20 cellular contexts compared by ENCODE assay signal in the genomic region with DNA sequence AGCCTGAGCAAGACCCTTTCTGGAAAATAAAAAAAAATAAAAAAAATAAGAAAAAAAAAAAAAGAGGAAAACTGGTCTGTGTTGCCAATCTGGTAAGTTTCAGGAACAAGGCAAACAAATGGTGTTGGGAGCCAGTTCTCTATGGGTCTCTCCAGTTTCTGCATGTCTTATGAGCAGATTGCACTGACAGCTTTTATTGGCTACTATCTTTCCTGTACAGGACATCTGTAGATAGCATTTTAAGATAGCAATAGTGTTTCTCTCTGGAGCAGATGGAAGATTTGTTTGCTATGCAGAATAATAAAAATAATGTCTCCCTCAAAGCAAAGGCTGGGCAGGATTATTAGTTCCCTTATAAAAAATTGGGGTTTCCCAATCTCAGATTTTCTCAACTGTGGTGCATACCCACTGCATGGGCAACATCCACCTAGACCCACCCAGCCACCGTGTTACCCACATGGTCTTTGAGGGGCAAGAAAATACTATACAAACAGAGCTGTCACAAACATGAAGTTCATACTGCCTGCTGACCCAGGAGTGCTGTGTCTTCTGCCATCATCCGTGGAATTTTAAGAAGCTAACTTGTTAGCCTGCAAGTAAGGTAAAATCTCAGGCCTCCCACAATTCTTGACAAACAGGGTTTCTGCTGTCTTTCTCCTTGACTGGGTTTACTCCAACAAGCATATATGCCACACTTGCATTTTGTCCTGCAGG. TPM values are rescaled to one million over a fixed set of nuclear protein-coding genes. Genes with fewer than 3 reads are reported as not detected.
A peak's percentile ranks its signal among the peaks of the same experiment; 100 is the strongest.
DNase-seq lines count a peak whose midpoint lies in the region; ATAC-seq, FAIRE-seq and TF ChIP-seq lines count a peak whose summit lies in the region.
"Had no signal": no experiment of that assay in that cellular context is flagged by ENCODE, and none has a peak within 500 bp of the region (broad histone marks: within the 10 kb centered on the region; RNA-seq: fewer than 3 reads in every experiment).

No MANE protein-coding gene starts in this region.

- H3K79me2 ChIP-seq in ACC112 (ENCODE audit: control insufficient read depth, insufficient read depth, low read length, unreplicated experiment): peaks cover 3% of the 10 kb centered on the region

- no peak overlapping the region for H2AFZ ChIP-seq in ACC112 (ENCODE audit: low read length, unreplicated experiment)
- no peak overlapping the region for H2AFZ ChIP-seq in mesenchymal stem cell (ENCODE audit: low read depth, low read length)

- peak; percentile 13 for FAIRE-seq in GM12891 (lab: Jason Lieb, UNC)
- FAIRE-seq: HepG2 had no signal

- TF ChIP-seq POLR2A in GM12891 (IDR thresholded peaks at IDR 0.05; ENCODE audit: low read depth, low read length): no peak
- TF ChIP-seq POLR2A in spleen (IDR thresholded peaks at IDR 0.05): no peak

- DNase-seq in GM12891 (ENCODE audit: insufficient read length, low spot score) (no peak), SK-N-DZ (ENCODE audit: low spot score) (peak; percentile 22), mesenchymal stem cell (no peak), spleen (no peak)
- no peak for DNase-seq in activated effector memory CD4-positive, alpha-beta T cell treated with Interleukin-2 at 50 U/mL for 16 hours
- DNase-seq in stimulated activated CD4-positive, alpha-beta T cell treated with anti-CD3 and anti-CD28 coated beads, Interleukin-4, amount 100 ng/mL, for 24 hours: no peak
- DNase-seq: CD8-positive, alpha-beta memory T cell; DMS79; H7; HFFc6; KG1; NCI-H1417 treated with DMSO at 0.1 percent for 48 hours; NCI-H2029; NCI-H510A; NCI-H748 treated with DMSO at 0.1 percent for 48 hours; RPMI8226 had no signal

- H3K27ac ChIP-seq in ACC112 (ENCODE audit: low read depth, low read length) (peak overlapping the region; percentile 76; the same call in 1 of the 2 replicates), mesenchymal stem cell (ENCODE audit: low read length, poor library complexity, severe bottlenecking) (no peak overlapping the region), spleen (no peak overlapping the region)
- H3K27ac ChIP-seq: BLaER1 treated with 17β-estradiol and CSF1 and Interleukin-3, amounts not matched to agents 10 nM and 100 nM had no signal

- H3K4ac ChIP-seq in mesenchymal stem cell (ENCODE audit: low read depth in 1 of 2, low read length in 2 of 2): no peak overlapping the region

- no peak overlapping the region for H2BK120ac ChIP-seq in mesenchymal stem cell (ENCODE audit: low read depth, low read length)

- H3K9me3 ChIP-seq in mesenchymal stem cell (ENCODE audit: control insufficient read depth, low read length) (no peaks in the 10 kb centered on the region), spleen (no peaks in the 10 kb centered on the region)
- H3K9me3 ChIP-seq: BLaER1 treated with 17β-estradiol and CSF1 and Interleukin-3, amounts not matched to agents 10 nM and 100 nM had no signal

- H3K4me3 ChIP-seq in ACC112 (ENCODE audit: low read depth, low read length): no peak overlapping the region
- H3K4me3 ChIP-seq in mesenchymal stem cell (ENCODE audit: insufficient read depth in 1 of 2, low read depth in 1 of 2, low read length in 2 of 2): no peak overlapping the region
- H3K4me3 ChIP-seq in spleen: no peak overlapping the region
- H3K4me3 ChIP-seq: BLaER1 treated with 17β-estradiol and CSF1 and Interleukin-3, amounts not matched to agents 10 nM and 100 nM had no signal

- intact Hi-C loops in spleen (cut with DNase I; ENCODE audit: low total_unique reads): no loop called here

- peak overlapping the region; percentile 31 for H2AK5ac ChIP-seq in mesenchymal stem cell (ENCODE audit: low read length, severe bottlenecking)

- no peak overlapping the region for H2BK12ac ChIP-seq in mesenchymal stem cell (ENCODE audit: low read length in 2 of 2)

- no peaks in the 10 kb centered on the region for H3K27me3 ChIP-seq in ACC112 (ENCODE audit: insufficient read depth, low read length)
- H3K27me3 ChIP-seq in mesenchymal stem cell (ENCODE audit: control insufficient read depth in 1 of 2, insufficient read depth in 1 of 2, low read length in 2 of 2): no peaks in the 10 kb centered on the region
- no peaks in the 10 kb centered on the region for H3K27me3 ChIP-seq in spleen (replicated peaks in 1 of 7)
- H3K27me3 ChIP-seq: BLaER1 treated with 17β-estradiol and CSF1 and Interleukin-3, amounts not matched to agents 10 nM and 100 nM had no signal

- 91% methylated on average over 2 of the region's 2 CpGs for WGBS in mesenchymal stem cell
- WGBS in spleen, 5 donors: 79 to 98% (median 83%) methylated on average over 2 of the region's 2 CpGs

- no peak overlapping the region for H2BK5ac ChIP-seq in mesenchymal stem cell (ENCODE audit: low read depth, low read length, poor library complexity, severe bottlenecking)

- H3K23ac ChIP-seq in mesenchymal stem cell (ENCODE audit: low read length in 2 of 2): no peak overlapping the region

- no peak for TF ChIP-seq CTCF in spleen (IDR thresholded peaks at IDR 0.05 in 8 of 11, conservative IDR thresholded peaks at IDR 0.05 in 3 of 11)

- no peak overlapping the region for H4K8ac ChIP-seq in mesenchymal stem cell (ENCODE audit: low read length)

- H3K36me3 ChIP-seq in ACC112 (ENCODE audit: insufficient read depth, low read length) (no peaks in the 10 kb centered on the region), mesenchymal stem cell (ENCODE audit: control insufficient read depth in 1 of 2, insufficient read depth in 2 of 2, low read depth in 1 of 2, low read length in 2 of 2) (no peaks in the 10 kb centered on the region), spleen (no peaks in the 10 kb centered on the region)
- H3K36me3 ChIP-seq: BLaER1 treated with 17β-estradiol and CSF1 and Interleukin-3, amounts not matched to agents 10 nM and 100 nM had no signal

- H3K18ac ChIP-seq in mesenchymal stem cell (ENCODE audit: low read depth in 1 of 2, low read length in 2 of 2): no peak overlapping the region

- H3K4me1 ChIP-seq in ACC112 (ENCODE audit: control insufficient read depth, insufficient read depth, low read length, unreplicated experiment): peaks cover 37% of the 10 kb centered on the region
- H3K4me1 ChIP-seq in mesenchymal stem cell (ENCODE audit: control insufficient read depth, insufficient read depth, low read depth, low read length): peaks cover 3% of the 10 kb centered on the region
- peaks cover 0 to 19% (median 4%) of the 10 kb centered on the region in 6 donors for H3K4me1 ChIP-seq in spleen

- H4K91ac ChIP-seq in mesenchymal stem cell (ENCODE audit: low read length): no peak overlapping the region

- no peak overlapping the region for H2BK15ac ChIP-seq in mesenchymal stem cell (ENCODE audit: low read depth, poor library complexity, severe bottlenecking)

- no peak overlapping the region for H3K14ac ChIP-seq in mesenchymal stem cell (ENCODE audit: low read length in 2 of 2)

- ATAC-seq in HG02973 (IDR thresholded peaks at IDR 0.05; ENCODE audit: unreplicated experiment): no peak
- ATAC-seq: HepG2 had no signal

- H3K79me1 ChIP-seq in mesenchymal stem cell (replicated peaks; ENCODE audit: low read length, poor library complexity, severe bottlenecking): peaks cover 23% of the 10 kb centered on the region

- no peak overlapping the region for H3K9ac ChIP-seq in mesenchymal stem cell (ENCODE audit: low read length)
- H3K9ac ChIP-seq: BLaER1 treated with 17β-estradiol and CSF1 and Interleukin-3, amounts not matched to agents 10 nM and 100 nM had no signal

- H3K4me2 ChIP-seq in mesenchymal stem cell (ENCODE audit: low read length, poor library complexity, severe bottlenecking): no peak overlapping the region
- H3K4me2 ChIP-seq: BLaER1 treated with 17β-estradiol and CSF1 and Interleukin-3, amounts not matched to agents 10 nM and 100 nM had no signal

TF ChIP-seq in GM12891, 5 proteins besides CTCF, POLR2A, EP300 and RAD21:
- no peak for TF ChIP-seq POU2F2 (IDR thresholded peaks at IDR 0.05; ENCODE audit: low read depth, low read length)
- no peak for TF ChIP-seq PAX5 (IDR thresholded peaks at IDR 0.05; ENCODE audit: insufficient read depth, low read length, severe bottlenecking)
- TF ChIP-seq SPI1 (IDR thresholded peaks at IDR 0.05; ENCODE audit: low read depth, low read length): no peak
- no peak for TF ChIP-seq TAF1 (IDR thresholded peaks at IDR 0.05; ENCODE audit: low read depth, low read length)
- TF ChIP-seq POLR2AphosphoS5 (IDR thresholded peaks at IDR 0.05; ENCODE audit: low read depth, low read length): no peak

RNA-seq across cellular contexts. Expression of a gene that starts 9.5 kb away (rescaled TPM):
- 21.1 TPM for polyA plus RNA-seq in GM12891 (2012; ENCODE audit: low read depth, missing spikeins)
- polyA plus RNA-seq in SK-N-DZ (2014; cell fraction: cytosol; rRNA removed): 12.0 and 14.9 TPM in 2 replicates
- polyA plus RNA-seq in SK-N-DZ (2014; cell fraction: nucleus; rRNA removed): 2.5 and 3.8 TPM in 2 replicates
- polyA plus RNA-seq in mesenchymal stem cell (2013, experiment 1 of 2): 6.9 TPM
- 7.6 TPM for polyA plus RNA-seq in mesenchymal stem cell (2013, experiment 2 of 2)
- 10 to 100 TPM; 16.5 to 30.8 (median 17.9) TPM for total RNA-seq in spleen
- polyA plus RNA-seq in spleen: 10 to 100 TPM in 2 of 3 donors, 1 to 10 TPM in 1; 9.1 to 21.6 (median 13.3) TPM
